ENCODE assay signal across 28 cellular contexts in the genomic region with DNA sequence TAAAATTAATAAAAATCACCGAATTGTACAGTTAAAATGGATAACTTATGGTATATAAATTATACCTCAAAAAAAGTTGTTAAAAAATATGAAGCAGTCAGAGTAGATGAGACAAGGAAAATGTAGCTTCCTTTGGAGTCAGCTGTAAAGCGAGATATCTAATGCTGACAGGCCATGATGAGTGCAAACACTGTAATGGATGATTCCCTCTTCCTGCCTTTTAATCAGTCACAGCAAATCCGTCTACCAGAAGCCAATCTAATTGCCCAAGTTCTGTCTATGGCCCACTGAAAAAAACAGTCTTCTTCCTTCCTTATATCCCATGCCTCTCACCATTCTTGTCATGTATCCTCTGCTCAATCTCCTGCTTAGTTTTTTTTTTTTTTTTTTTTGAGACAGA.
"Had no signal": no experiment of that assay in that cellular context is flagged by ENCODE, and none has a peak within 500 bp of the region (broad histone marks: within the 10 kb centered on the region; RNA-seq: fewer than 3 reads in every experiment).

No MANE protein-coding gene starts in this region.

- DNase-seq: dermis blood vessel endothelial cell; effector memory CD4-positive, alpha-beta T cell; erythroblast; esophagus squamous epithelium; foreskin melanocyte; hypothalamus; immature natural killer cell; islet precursor cell; kidney glomerular epithelial cell; left colon; left ventricle myocardium superior; lower lobe of right lung; naive thymus-derived CD8-positive, alpha-beta T cell; nephron progenitor cell; nucleus accumbens; ovary; posterior cingulate gyrus; psoas muscle; right cardiac atrium; stimulated activated CD4-positive, alpha-beta T cell treated with anti-CD3 and anti-CD28 coated beads, Interleukin-15, amount 100 ng/mL, for 24 hours; stimulated activated CD4-positive, alpha-beta T cell treated with anti-CD3 and anti-CD28 coated beads, Interleukin-2, amount 100 ng/mL, for 48 hours; stimulated activated naive B cell treated with anti-CD40 and anti-IgM and Interleukin-4, amounts not matched to agents 10 μg/mL and 1 μg/mL and 100 μg/mL, for 72 hours; transverse colon; upper lobe of right lung; uterus had no signal

- H3K27ac ChIP-seq: coronary artery, esophagus squamous epithelium, lower lobe of right lung, ovary, psoas muscle, skin epidermis, thoracic aorta, transverse colon, upper lobe of right lung, uterus had no signal

- H3K4me1 ChIP-seq: esophagus squamous epithelium, lower lobe of right lung, psoas muscle, transverse colon, upper lobe of right lung, uterus had no signal

- ATAC-seq: left colon; left ventricle myocardium superior; lower lobe of right lung; naive thymus-derived CD8-positive, alpha-beta T cell; psoas muscle; right cardiac atrium; stimulated activated naive B cell treated with anti-CD40 and anti-IgM and Interleukin-4, amounts not matched to agents 10 μg/mL and 1 μg/mL and 100 μg/mL, for 72 hours; upper lobe of right lung had no signal

- H3K36me3 ChIP-seq: ovary, thoracic aorta, upper lobe of right lung, uterus had no signal

- H3K4me3 ChIP-seq: coronary artery, esophagus squamous epithelium, lower lobe of right lung, ovary, psoas muscle, skin epidermis, thoracic aorta, transverse colon, upper lobe of right lung, uterus had no signal

- H3K27me3 ChIP-seq: esophagus squamous epithelium, ovary, transverse colon, upper lobe of right lung, uterus had no signal

- H3K9me3 ChIP-seq: ovary, psoas muscle, thoracic aorta, upper lobe of right lung had no signal
